In genomic region chr11:18632841-18633240, GRCh38 we compare ENCODE assay signal across 10 cellular contexts. TPM values are rescaled to one million over a fixed set of nuclear protein-coding genes. Genes with fewer than 3 reads are reported as not detected.
DNase-seq lines count a peak whose midpoint lies in the region; ATAC-seq and TF ChIP-seq lines count a peak whose summit lies in the region.
"Had no signal": no experiment of that assay in that cellular context is flagged by ENCODE, and none has a peak within 500 bp of the region (broad histone marks: within the 10 kb centered on the region; RNA-seq: fewer than 3 reads in every experiment).

No MANE protein-coding gene starts in this region.

- ATAC-seq in activated CD8-positive, alpha-beta T cell treated with anti-CD3 and anti-CD28 coated beads for 36 hours, result no peak

- 34 to 44% (median 40%) methylated on average over 2 of the region's 2 CpGs for WGBS in stomach, 5 donors

- H3K36me3 ChIP-seq in stomach, result no peaks in the 10 kb centered on the region

- peaks cover 12 to 52% (median 41%) of the 10 kb centered on the region in 4 donors for H3K4me1 ChIP-seq in stomach

- peak overlapping the region; percentile 99 for H3K4me3 Mint-ChIP-seq in activated CD4-positive, alpha-beta T cell treated with anti-CD3 and anti-CD28 coated beads, Interleukin-2, amount 10 ng/mL, durations not matched to agents 7 days and 5 days
- H3K4me3 Mint-ChIP-seq in activated CD8-positive, alpha-beta T cell treated with anti-CD3 and anti-CD28 coated beads for 36 hours, result peak overlapping the region; percentile 89

- intact Hi-C loops in activated CD8-positive, alpha-beta T cell treated with anti-CD3 and anti-CD28 coated beads for 36 hours (cut with micrococcal nuclease), result loop anchor here (1.0 to 5.0 kb wide), 2 partner anchors 17 to 311 kb away; partner anchors contain the start of genes GTF2H1 and HPS5
- intact Hi-C loops in stomach (cut with DNase I; ENCODE audit: low total_unique reads), result no loop called here

- no peak for TF ChIP-seq EP300 in stomach (IDR thresholded peaks at IDR 0.05)

- TF ChIP-seq CTCF in activated CD8-positive, alpha-beta T cell treated with anti-CD3 and anti-CD28 coated beads for 36 hours (IDR thresholded peaks at IDR 0.05), result no peak
- no peak for TF ChIP-seq CTCF in stomach (IDR thresholded peaks at IDR 0.05)

- H3K36me3 Mint-ChIP-seq in activated CD4-positive, alpha-beta T cell treated with anti-CD3 and anti-CD28 coated beads, Interleukin-2, amount 10 ng/mL, durations not matched to agents 7 days and 5 days (ENCODE audit: low read depth), result peaks cover 3% of the 10 kb centered on the region
- peaks cover 5% of the 10 kb centered on the region for H3K36me3 Mint-ChIP-seq in activated CD8-positive, alpha-beta T cell treated with anti-CD3 and anti-CD28 coated beads for 36 hours (ENCODE audit: low read depth)

- POLR2A ChIA-PET in activated CD4-positive, alpha-beta T cell treated with anti-CD3 and anti-CD28 coated beads, Interleukin-2, amount 10 ng/mL, durations not matched to agents 7 days and 5 days (lab: Charles Lee), result interaction anchor here (0.6 to 1.5 kb wide), 3 partner anchors 15 to 271 kb away, joined by 3 to 4 read pairs (median 4); no protein-coding TSS in a partner anchor
- POLR2A ChIA-PET in activated CD8-positive, alpha-beta T cell treated with anti-CD3 and anti-CD28 coated beads for 36 hours (lab: Charles Lee), result interaction anchor here (0.6 to 4.2 kb wide), 16 partner anchors 10 to 237 kb away, joined by 3 to 19 read pairs (median 4); partner anchors contain the start of genes TMEM86A, TSG101 and UEVLD

- no peaks in the 10 kb centered on the region for H3K27me3 ChIP-seq in stomach

- peak overlapping the region; percentile 96 for H3K27ac Mint-ChIP-seq in activated CD4-positive, alpha-beta T cell treated with anti-CD3 and anti-CD28 coated beads, Interleukin-2, amount 10 ng/mL, durations not matched to agents 7 days and 5 days
- peak overlapping the region; percentile 97 for H3K27ac Mint-ChIP-seq in activated CD8-positive, alpha-beta T cell treated with anti-CD3 and anti-CD28 coated beads for 36 hours

- H3K9me3 ChIP-seq in stomach, result no peaks in the 10 kb centered on the region

- H3K4me1 Mint-ChIP-seq in activated CD4-positive, alpha-beta T cell treated with anti-CD3 and anti-CD28 coated beads, Interleukin-2, amount 10 ng/mL, durations not matched to agents 7 days and 5 days, result peaks cover 29% of the 10 kb centered on the region
- peaks cover 29% of the 10 kb centered on the region for H3K4me1 Mint-ChIP-seq in activated CD8-positive, alpha-beta T cell treated with anti-CD3 and anti-CD28 coated beads for 36 hours (ENCODE audit: low read depth)

- TF ChIP-seq POLR2A in stomach (IDR thresholded peaks at IDR 0.05), result no peak

- H3K27ac ChIP-seq in stomach, result peak overlapping the region in 1 of 5 donors; percentile 97

- CTCF ChIA-PET in activated CD4-positive, alpha-beta T cell treated with anti-CD3 and anti-CD28 coated beads, Interleukin-2, amount 10 ng/mL, durations not matched to agents 7 days and 5 days (lab: Charles Lee), result interaction anchor here (0.8 to 7.1 kb wide), 7 partner anchors 8 to 389 kb away, joined by 3 to 65 read pairs (median 4); no protein-coding TSS in a partner anchor
- CTCF ChIA-PET in activated CD8-positive, alpha-beta T cell treated with anti-CD3 and anti-CD28 coated beads for 36 hours (lab: Charles Lee), result interaction anchor here (0.7 to 4.9 kb wide), 11 partner anchors 10 to 106 kb away, joined by 3 to 22 read pairs (median 6); partner anchors contain the start of gene TSG101

- H3K9me3 Mint-ChIP-seq in activated CD4-positive, alpha-beta T cell treated with anti-CD3 and anti-CD28 coated beads, Interleukin-2, amount 10 ng/mL, durations not matched to agents 7 days and 5 days, result no peaks in the 10 kb centered on the region
- no peaks in the 10 kb centered on the region for H3K9me3 Mint-ChIP-seq in activated CD8-positive, alpha-beta T cell treated with anti-CD3 and anti-CD28 coated beads for 36 hours

- peak overlapping the region; percentile 90 for H3K4me3 ChIP-seq in iPS-11a (ENCODE audit: low read depth, low read length)
- peak overlapping the region; percentile 66 to 97 (median 86) for H3K4me3 ChIP-seq in stomach

- no peaks in the 10 kb centered on the region for H3K27me3 Mint-ChIP-seq in activated CD4-positive, alpha-beta T cell treated with anti-CD3 and anti-CD28 coated beads, Interleukin-2, amount 10 ng/mL, durations not matched to agents 7 days and 5 days
- H3K27me3 Mint-ChIP-seq in activated CD8-positive, alpha-beta T cell treated with anti-CD3 and anti-CD28 coated beads for 36 hours, result no peaks in the 10 kb centered on the region

- DNase-seq in activated CD4-positive, alpha-beta T cell treated with anti-CD3 and anti-CD28 coated beads, Interleukin-2, amount 10 ng/mL, durations not matched to agents 7 days and 5 days, result no peak
- no peak for DNase-seq in activated CD4-positive, alpha-beta T cell treated with anti-CD3 and anti-CD28 coated beads for 48 hours
- DNase-seq in activated CD8-positive, alpha-beta T cell treated with anti-CD3 and anti-CD28 coated beads for 36 hours, result no peak
- DNase-seq in stomach, result no peak
- no peak for DNase-seq in D341Med (ENCODE audit: low spot score)
- no peak for DNase-seq in midbrain (lab: John Stamatoyannopoulos, UW)
- no peak for DNase-seq in NCI-H1092 (lab: John Stamatoyannopoulos, UW)
- DNase-seq: activated CD8-positive, alpha-beta memory T cell treated with anti-CD3 and anti-CD28 coated beads, Interleukin-2, amount 50 U/mL, for 48 hours; NCI-H2227 treated with DMSO at 0.1 percent for 48 hours had no signal

RNA-seq across cellular contexts. Expression of gene SPTY2D1, which starts 1.3 kb away (rescaled TPM):
- total RNA-seq in activated CD4-positive, alpha-beta T cell treated with anti-CD3 and anti-CD28 coated beads, Interleukin-2, amount 10 ng/mL, durations not matched to agents 7 days and 5 days, result 10 to 100 TPM; 26.9 to 31.0 TPM
- total RNA-seq in activated CD8-positive, alpha-beta T cell treated with anti-CD3 and anti-CD28 coated beads for 36 hours, result 10 to 100 TPM; 21.3 TPM
- total RNA-seq in stomach, result 10 to 100 TPM in 3 of 5 donors, 1 to 10 TPM in 2; 5.2 to 24.3 (median 11.2) TPM
- 1 to 10 TPM; 3.0 to 6.4 (median 5.5) TPM for polyA plus RNA-seq in stomach

RNA-seq across cellular contexts. Expression of gene MISFA, which starts 33.3 kb away (rescaled TPM):
- 1 to 10 TPM in 1 of 2 experiments, under 1 TPM in 1; 0.67 to 1.9 TPM for total RNA-seq in activated CD4-positive, alpha-beta T cell treated with anti-CD3 and anti-CD28 coated beads, Interleukin-2, amount 10 ng/mL, durations not matched to agents 7 days and 5 days
- total RNA-seq in activated CD8-positive, alpha-beta T cell treated with anti-CD3 and anti-CD28 coated beads for 36 hours, result 1 to 10 TPM in 1 of 2 experiments, under 1 TPM in 1; 0.67 to 1.1 TPM
- 1 to 10 TPM in 1 of 5 donors, not detected in 4; 1.3 TPM for total RNA-seq in stomach
- 1 to 10 TPM; 1.3 to 4.6 (median 1.3) TPM for polyA plus RNA-seq in stomach

RNA-seq across cellular contexts. Expression of gene UEVLD, which starts 44.3 kb away (rescaled TPM):
- total RNA-seq in activated CD4-positive, alpha-beta T cell treated with anti-CD3 and anti-CD28 coated beads, Interleukin-2, amount 10 ng/mL, durations not matched to agents 7 days and 5 days, result 10 to 100 TPM; 12.1 to 12.2 TPM
- 10 to 100 TPM; 13.9 to 22.8 TPM for total RNA-seq in activated CD8-positive, alpha-beta T cell treated with anti-CD3 and anti-CD28 coated beads for 36 hours
- total RNA-seq in stomach, result 10 to 100 TPM in 4 of 5 donors, 1 to 10 TPM in 1; 6.7 to 40.6 (median 22.2) TPM
- polyA plus RNA-seq in stomach, result 10 to 100 TPM in 2 of 3 donors, 1 to 10 TPM in 1; 4.9 to 11.9 (median 10.4) TPM
